Comparison of ENCODE assay signal across 20 cellular contexts in genomic region chr21:44521301-44521927, GRCh38. TPM values are rescaled to one million over a fixed set of nuclear protein-coding genes. Genes with fewer than 3 reads are reported as not detected.
DNase-seq lines count a peak whose midpoint lies in the region; ATAC-seq and TF ChIP-seq lines count a peak whose summit lies in the region.
"Had no signal": no experiment of that assay in that cellular context is flagged by ENCODE, and none has a peak within 500 bp of the region (broad histone marks: within the 10 kb centered on the region; RNA-seq: fewer than 3 reads in every experiment).

No MANE protein-coding gene starts in this region.

- no peaks in the 10 kb centered on the region for H3K36me3 ChIP-seq in spleen
- H3K36me3 ChIP-seq: MG63 had no signal

- peaks cover 0 to 30% (median 0%) of the 10 kb centered on the region in 7 donors for H3K27me3 ChIP-seq in spleen (replicated peaks in 1 of 7)

- intact Hi-C loops in left ventricle myocardium superior (cut with micrococcal nuclease), result no loop called here
- intact Hi-C loops in spleen (cut with DNase I; ENCODE audit: low total_unique reads), result no loop called here

- CTCF ChIA-PET in WTC11 (lab: Charles Lee), result interaction anchor here (1.4 to 3.7 kb wide), 2 partner anchors 11 to 272 kb away, joined by 4 to 21 read pairs; no protein-coding TSS in a partner anchor

- H3K9me3 Mint-ChIP-seq in WTC11, result peaks cover 10% of the 10 kb centered on the region
- H3K9me3 Mint-ChIP-seq: CD4-positive, CD25-positive, alpha-beta regulatory T cell had no signal

- no peak for TF ChIP-seq CTCF in WTC11 (IDR thresholded peaks at IDR 0.05)
- no peak for TF ChIP-seq CTCF in spleen (IDR thresholded peaks at IDR 0.05 in 8 of 11, conservative IDR thresholded peaks at IDR 0.05 in 3 of 11)

- TF ChIP-seq POLR2A in spleen (IDR thresholded peaks at IDR 0.05), result no peak

- no peak overlapping the region for H3K27ac ChIP-seq in spleen
- H3K27ac ChIP-seq: KMS-11 had no signal

- no peaks in the 10 kb centered on the region for H3K9me3 ChIP-seq in spleen

- POLR2A ChIA-PET in WTC11 (lab: Charles Lee), result interaction anchor here (1.1 kb wide), 1 partner anchor 10 kb away, joined by 3 read pairs; no protein-coding TSS in a partner anchor

- H3K36me3 Mint-ChIP-seq in WTC11, result no peaks in the 10 kb centered on the region
- H3K36me3 Mint-ChIP-seq: CD4-positive, CD25-positive, alpha-beta regulatory T cell had no signal

- 75 to 89% (median 83%) methylated on average over 13 to 22 of the region's 22 CpGs for WGBS in spleen, 5 donors

- no peak overlapping the region for H3K4me3 Mint-ChIP-seq in WTC11
- H3K4me3 Mint-ChIP-seq: CD4-positive, CD25-positive, alpha-beta regulatory T cell had no signal

- no peaks in the 10 kb centered on the region; the same call in 1 of the 2 replicates for H3K27me3 Mint-ChIP-seq in WTC11 (ENCODE audit: low read depth)

- DNase-seq in activated effector memory CD4-positive, alpha-beta T cell treated with anti-CD3 and anti-CD28 coated beads, Interleukin-2, amount 50 U/mL, for 16 hours, result peak; percentile 54
- DNase-seq in activated effector memory CD4-positive, alpha-beta T cell treated with Interleukin-2 at 50 U/mL for 16 hours, result no peak
- DNase-seq in WTC11 (ENCODE audit: low spot score) (peak; percentile 10), left ventricle myocardium superior (peak; percentile 19), spleen (peak; percentile 44), LoVo (ENCODE audit: low spot score) (no peak), kidney glomerular epithelial cell (lab: John Stamatoyannopoulos, UW) (no peak)
- DNase-seq: CD4-positive, CD25-positive, alpha-beta regulatory T cell; DMS79; MG63; NCI-H1092 treated with DMSO at 0.1 percent for 48 hours; NCI-H1694 treated with DMSO at 0.1 percent for 48 hours; NCI-H69; NK-92 treated with Interleukin-12 subunit alpha and Interleukin-12 subunit beta, amount 100 ng/mL, for 24 hours; OCI-M1; RPMI8226 had no signal

- H3K4me3 ChIP-seq in spleen, result no peak overlapping the region
- H3K4me3 ChIP-seq: GM12878, MG63 had no signal

- no peaks in the 10 kb centered on the region for H3K4me1 ChIP-seq in spleen

- ATAC-seq in WTC11 (no peak), left ventricle myocardium superior (peak; percentile 51), GM19324 (IDR thresholded peaks at IDR 0.05; ENCODE audit: low FRiP score, unreplicated experiment) (no peak)
- ATAC-seq: GM12878 had no signal

- H3K4me1 Mint-ChIP-seq in WTC11, result 0 out of 2 replicates have a peak, but pooled peaks cover 5% of the 10 kb centered on the region

- H3K27ac Mint-ChIP-seq in WTC11, result no peak overlapping the region
- H3K27ac Mint-ChIP-seq: CD4-positive, CD25-positive, alpha-beta regulatory T cell had no signal

TF ChIP-seq in WTC11, 78 proteins besides CTCF, POLR2A, EP300 and RAD21:
- TF ChIP-seq ZNF396 (CRISPR knock-in tag; IDR thresholded peaks at IDR 0.05; ENCODE audit: borderline replicate concordance) (no peak), FOXJ3 (CRISPR knock-in tag; IDR thresholded peaks at IDR 0.05; ENCODE audit: borderline replicate concordance) (no peak), TP53 (CRISPR knock-in tag; IDR thresholded peaks at IDR 0.05) (no peak)

RNA-seq across cellular contexts. Expression of gene KRTAP10-1, which starts 18.6 kb away (rescaled TPM):
- total RNA-seq in WTC11 (2021) (not detected in 3 replicates), left ventricle myocardium superior (not detected), spleen (not detected)
- polyA plus RNA-seq in spleen, result not detected
- total RNA-seq: CD4-positive, CD25-positive, alpha-beta regulatory T cell; G401; GM12878 had no signal
- polyA plus RNA-seq: CD4-positive, CD25-positive, alpha-beta regulatory T cell; GM12878 had no signal

RNA-seq across cellular contexts. Expression of gene KRTAP10-2, which starts 29.9 kb away (rescaled TPM):
- 0.16 TPM in 1 of 3 replicates, not detected in the others for total RNA-seq in WTC11 (2021)
- total RNA-seq in left ventricle myocardium superior, result not detected
- not detected for total RNA-seq in spleen
- polyA plus RNA-seq in spleen, result not detected
- total RNA-seq: CD4-positive, CD25-positive, alpha-beta regulatory T cell; G401; GM12878 had no signal
- polyA plus RNA-seq: CD4-positive, CD25-positive, alpha-beta regulatory T cell; GM12878 had no signal

RNA-seq across cellular contexts. Expression of gene KRTAP10-3, which starts 37.2 kb away (rescaled TPM):
- total RNA-seq in WTC11 (2021) (not detected in 3 replicates), left ventricle myocardium superior (not detected), spleen (not detected)
- polyA plus RNA-seq in spleen, result not detected
- total RNA-seq: CD4-positive, CD25-positive, alpha-beta regulatory T cell; G401; GM12878 had no signal
- polyA plus RNA-seq: CD4-positive, CD25-positive, alpha-beta regulatory T cell; GM12878 had no signal

RNA-seq across cellular contexts. Expression of gene KRTAP10-4, which starts 52.1 kb away (rescaled TPM):
- total RNA-seq in WTC11 (2021) (not detected in 3 replicates), left ventricle myocardium superior (not detected), spleen (not detected)
- polyA plus RNA-seq in spleen, result not detected
- total RNA-seq: CD4-positive, CD25-positive, alpha-beta regulatory T cell; G401; GM12878 had no signal
- polyA plus RNA-seq: CD4-positive, CD25-positive, alpha-beta regulatory T cell; GM12878 had no signal

RNA-seq across cellular contexts. Expression of gene KRTAP10-5, which starts 59.0 kb away (rescaled TPM):
- total RNA-seq in WTC11 (2021), result not detected in 3 replicates
- total RNA-seq in left ventricle myocardium superior, result not detected
- total RNA-seq in spleen, result not detected
- not detected for polyA plus RNA-seq in spleen
- total RNA-seq: CD4-positive, CD25-positive, alpha-beta regulatory T cell; G401; GM12878 had no signal
- polyA plus RNA-seq: CD4-positive, CD25-positive, alpha-beta regulatory T cell; GM12878 had no signal

Comparison
In these comparisons a context has a peak if more than half of its experiments do, and no peak if none do; other contexts are left out.
1. DNase-seq: peak in activated effector memory CD4-positive, alpha-beta T cell treated with anti-CD3 and anti-CD28 coated beads, Interleukin-2, amount 50 U/mL, for 16 hours (single experiment), WTC11 (single experiment), left ventricle myocardium superior (single experiment) and spleen (single experiment); none in activated effector memory CD4-positive, alpha-beta T cell treated with Interleukin-2 at 50 U/mL for 16 hours (single experiment), LoVo (single experiment) and kidney glomerular epithelial cell (single experiment).